Comparison of ENCODE assay signal across 1 cellular context in the genomic region with DNA sequence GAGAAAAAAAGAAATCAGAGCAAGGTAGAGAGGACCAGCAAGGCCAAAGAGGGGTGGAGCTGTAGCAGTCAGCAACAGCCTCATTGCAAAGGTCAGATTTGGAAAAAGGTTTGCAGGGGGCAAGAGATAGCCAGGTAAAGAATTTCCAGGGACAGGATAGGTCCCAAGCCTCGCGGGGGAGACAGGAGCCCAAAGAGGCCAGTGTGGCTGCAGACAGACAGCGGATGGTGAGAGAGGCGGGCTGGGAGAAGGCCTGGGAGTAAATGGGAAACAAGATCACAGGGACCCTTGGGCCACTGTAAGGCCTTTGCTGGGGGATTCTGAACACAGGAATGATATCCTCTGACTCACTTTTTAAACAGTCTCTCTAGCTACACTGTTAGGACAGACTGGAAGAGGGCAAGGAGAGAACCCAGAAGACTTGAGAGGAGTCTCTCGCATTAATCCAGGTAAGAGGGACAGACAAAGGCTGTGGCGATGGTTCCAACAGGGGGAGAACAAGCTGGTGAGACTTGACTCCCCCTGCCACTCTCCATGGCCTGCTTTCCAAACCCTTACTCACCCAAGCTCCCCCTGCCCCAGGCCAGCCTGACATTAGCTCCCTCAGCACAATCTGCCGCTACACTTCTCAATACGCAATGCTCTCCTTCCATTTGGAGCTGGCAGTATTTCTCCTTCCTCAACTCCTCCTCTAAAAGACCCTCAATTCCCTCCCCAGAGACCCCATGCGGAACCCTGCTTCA.
TF ChIP-seq lines count a peak whose summit lies in the region.

No MANE protein-coding gene starts in this region.

TF ChIP-seq in endothelial cell of umbilical vein, 7 proteins besides CTCF, POLR2A, EP300 and RAD21:
- no peak for TF ChIP-seq EZH2 (IDR thresholded peaks at IDR 0.05; ENCODE audit: borderline replicate concordance, low read depth, low read length, severe bottlenecking)
- no peak for TF ChIP-seq POLR2AphosphoS5 (IDR thresholded peaks at IDR 0.05; ENCODE audit: insufficient read depth, low read depth, low read length)
- TF ChIP-seq FOS (IDR thresholded peaks at IDR 0.05; ENCODE audit: borderline replicate concordance, insufficient read depth, low read length), result no peak
- TF ChIP-seq, protein P1, sequence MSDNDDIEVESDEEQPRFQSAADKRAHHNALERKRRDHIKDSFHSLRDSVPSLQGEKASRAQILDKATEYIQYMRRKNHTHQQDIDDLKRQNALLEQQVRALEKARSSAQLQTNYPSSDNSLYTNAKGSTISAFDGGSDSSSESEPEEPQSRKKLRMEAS (IDR thresholded peaks at IDR 0.05; ENCODE audit: insufficient read depth, insufficient read length), result no peak
